ENCODE assay signal across 8 cellular contexts in genomic region chr15:50686468-50687301, GRCh38. TPM values are rescaled to one million over a fixed set of nuclear protein-coding genes. Genes with fewer than 3 reads are reported as not detected.
DNase-seq lines count a peak whose midpoint lies in the region; ATAC-seq and TF ChIP-seq lines count a peak whose summit lies in the region.

A gene with protein sequence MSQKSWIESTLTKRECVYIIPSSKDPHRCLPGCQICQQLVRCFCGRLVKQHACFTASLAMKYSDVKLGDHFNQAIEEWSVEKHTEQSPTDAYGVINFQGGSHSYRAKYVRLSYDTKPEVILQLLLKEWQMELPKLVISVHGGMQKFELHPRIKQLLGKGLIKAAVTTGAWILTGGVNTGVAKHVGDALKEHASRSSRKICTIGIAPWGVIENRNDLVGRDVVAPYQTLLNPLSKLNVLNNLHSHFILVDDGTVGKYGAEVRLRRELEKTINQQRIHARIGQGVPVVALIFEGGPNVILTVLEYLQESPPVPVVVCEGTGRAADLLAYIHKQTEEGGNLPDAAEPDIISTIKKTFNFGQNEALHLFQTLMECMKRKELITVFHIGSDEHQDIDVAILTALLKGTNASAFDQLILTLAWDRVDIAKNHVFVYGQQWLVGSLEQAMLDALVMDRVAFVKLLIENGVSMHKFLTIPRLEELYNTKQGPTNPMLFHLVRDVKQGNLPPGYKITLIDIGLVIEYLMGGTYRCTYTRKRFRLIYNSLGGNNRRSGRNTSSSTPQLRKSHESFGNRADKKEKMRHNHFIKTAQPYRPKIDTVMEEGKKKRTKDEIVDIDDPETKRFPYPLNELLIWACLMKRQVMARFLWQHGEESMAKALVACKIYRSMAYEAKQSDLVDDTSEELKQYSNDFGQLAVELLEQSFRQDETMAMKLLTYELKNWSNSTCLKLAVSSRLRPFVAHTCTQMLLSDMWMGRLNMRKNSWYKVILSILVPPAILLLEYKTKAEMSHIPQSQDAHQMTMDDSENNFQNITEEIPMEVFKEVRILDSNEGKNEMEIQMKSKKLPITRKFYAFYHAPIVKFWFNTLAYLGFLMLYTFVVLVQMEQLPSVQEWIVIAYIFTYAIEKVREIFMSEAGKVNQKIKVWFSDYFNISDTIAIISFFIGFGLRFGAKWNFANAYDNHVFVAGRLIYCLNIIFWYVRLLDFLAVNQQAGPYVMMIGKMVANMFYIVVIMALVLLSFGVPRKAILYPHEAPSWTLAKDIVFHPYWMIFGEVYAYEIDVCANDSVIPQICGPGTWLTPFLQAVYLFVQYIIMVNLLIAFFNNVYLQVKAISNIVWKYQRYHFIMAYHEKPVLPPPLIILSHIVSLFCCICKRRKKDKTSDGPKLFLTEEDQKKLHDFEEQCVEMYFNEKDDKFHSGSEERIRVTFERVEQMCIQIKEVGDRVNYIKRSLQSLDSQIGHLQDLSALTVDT (N-terminal part only) (minus strand): TSS chr15:50686797. CDS start chr15:50686533, 264 bp downstream.

- H3K27ac ChIP-seq in PC-9: peak within 1 kb of the TSS; percentile 89

- H3K4me1 ChIP-seq in PC-9 (replicated peaks; ENCODE audit: insufficient read depth): peaks cover 24% of the 10 kb centered on the region
- peaks cover 7% of the 10 kb centered on the region for H3K4me1 ChIP-seq in mucosa of stomach (ENCODE audit: control insufficient read depth, insufficient read depth, low read length)

- H3K4me3 ChIP-seq in PC-9: peak within 1 kb of the TSS; percentile 90
- H3K4me3 ChIP-seq in mucosa of stomach (ENCODE audit: low read length): peak within 1 kb of the TSS; percentile 98

- H3K36me3 ChIP-seq in PC-9 (ENCODE audit: low read depth): no peaks in the 10 kb centered on the region
- H3K36me3 ChIP-seq in mucosa of stomach (ENCODE audit: control insufficient read depth, insufficient read depth, low read length): no peaks in the 10 kb centered on the region

- TF ChIP-seq CTCF in PC-9 (conservative IDR thresholded peaks at IDR 0.05): no peak

- H3K79me2 ChIP-seq in PC-9 (ENCODE audit: low read depth): peaks cover 43% of the 10 kb centered on the region

- peaks cover 9% of the 10 kb centered on the region; the same call in 1 of the 2 replicates for H3F3A ChIP-seq in PC-9 (ENCODE audit: insufficient read depth, low read depth)

- H3K9me3 ChIP-seq in PC-9 (ENCODE audit: insufficient read depth, low read depth): no peaks in the 10 kb centered on the region
- no peaks in the 10 kb centered on the region for H3K9me3 ChIP-seq in mucosa of stomach (ENCODE audit: control insufficient read depth, low read length)

- H4K20me1 ChIP-seq in PC-9 (ENCODE audit: insufficient read depth): no peaks in the 10 kb centered on the region; the same call in 1 of the 2 replicates

- H3K27me3 ChIP-seq in PC-9 (ENCODE audit: insufficient read depth, low read depth) (no peaks in the 10 kb centered on the region), mucosa of stomach (ENCODE audit: control insufficient read depth, insufficient read depth, low read length) (no peaks in the 10 kb centered on the region)

- TF ChIP-seq POLR2A in erythroblast (IDR thresholded peaks at IDR 0.05; ENCODE audit: low read length): peak; percentile 95

- DNase-seq in DMS 273 (lab: John Stamatoyannopoulos, UW; ENCODE audit: unreplicated experiment) (peak; percentile 93), HuH-7.5 (ENCODE audit: low spot score) (peak; percentile 85), PC-9 (peak; percentile 66 to 87), erythroblast (lab: John Stamatoyannopoulos, UW) (peak; percentile 94 to 97)
- DNase-seq in activated T-cell treated with anti-CD3 and anti-CD28 coated beads, Interleukin-2, amount 50 U/mL, for 1 hour: peak; percentile 91
- peak; percentile 75 to 79 for DNase-seq in stimulated activated CD8-positive, alpha-beta memory T cell treated with anti-CD3 and anti-CD28 coated beads, Interleukin-7, amount 100 ng/mL, for 1 hour (ENCODE audit: low read depth in 2 of 2)

- H3K9ac ChIP-seq in mucosa of stomach (ENCODE audit: low read length): peak within 1 kb of the TSS; percentile 98

- BruUV-seq in PC-9 (replicated peaks; lab: Mats Ljungman, UMichigan): TSS peak; percentile 88

- H2AFZ ChIP-seq in PC-9: peak within 1 kb of the TSS; percentile 95

- POLR2A ChIA-PET in PC-9 (lab: Charles Lee; ENCODE audit: unreplicated experiment): no interaction called here

- ATAC-seq in GM21526 (IDR thresholded peaks at IDR 0.05; ENCODE audit: low FRiP score, unreplicated experiment): peak; percentile 79

- no peaks in the 10 kb centered on the region for H3K9me2 ChIP-seq in PC-9 (ENCODE audit: insufficient read depth)

- intact Hi-C loops in PC-9 (cut with micrococcal nuclease; ENCODE audit: unreplicated experiment): no loop called here

- CTCF ChIA-PET in PC-9 (lab: Charles Lee): no interaction called here

- peak within 1 kb of the TSS; percentile 92 for H3K4me2 ChIP-seq in PC-9

RNA-seq across cellular contexts. Expression of the gene that starts here (rescaled TPM):
- total RNA-seq in PC-9 (2021): 33.6 and 40.3 TPM in 2 replicates

Comparison
In these comparisons a context has a peak if more than half of its experiments do, and no peak if none do; other contexts are left out.
1. Peak in every context shown above with its lines: DNase-seq, ATAC-seq, H3K4me3 ChIP-seq and H3K27ac ChIP-seq.